ENCODE assay signal across 19 cellular contexts in the genomic region with DNA sequence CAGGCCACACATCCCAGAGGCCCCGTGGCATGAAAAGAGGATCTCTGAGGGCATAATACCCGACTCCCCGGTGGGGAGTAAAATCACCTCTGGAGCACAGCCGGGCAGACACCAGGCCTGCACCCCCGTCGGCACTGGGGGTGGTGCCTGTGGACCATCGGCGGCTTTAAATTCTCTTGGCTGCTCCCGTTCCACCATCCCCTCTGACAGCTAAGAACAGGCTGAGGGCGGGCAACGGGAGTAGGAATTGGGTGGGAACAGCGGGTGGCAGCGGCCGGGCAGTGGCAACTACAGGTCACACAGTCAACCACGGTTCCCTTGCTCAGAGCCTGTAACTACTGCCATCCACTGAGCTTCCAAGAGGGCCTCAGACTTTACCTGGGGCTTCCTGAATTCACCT. TPM values are rescaled to one million over a fixed set of nuclear protein-coding genes. Genes with fewer than 3 reads are reported as not detected.
A peak's percentile ranks its signal among the peaks of the same experiment; 100 is the strongest.
DNase-seq lines count a peak whose midpoint lies in the region; ATAC-seq and TF ChIP-seq lines count a peak whose summit lies in the region.
"Had no signal": no experiment of that assay in that cellular context is flagged by ENCODE, and none has a peak within 500 bp of the region (broad histone marks: within the 10 kb centered on the region; RNA-seq: fewer than 3 reads in every experiment).

No MANE protein-coding gene starts in this region.

- DNase-seq in right cardiac atrium (peak; percentile 1 to 43 (median 42)), left ventricle myocardium inferior (no peak), RWPE1 (ENCODE audit: low spot score) (no peak), neural crest cell (ENCODE audit: low read depth, low spot score) (no peak), foreskin fibroblast (no peak), foreskin keratinocyte (no peak)
- DNase-seq: C1 segment of cervical spinal cord; Calu3; CD4-positive, alpha-beta memory T cell; COR-L47; DMS53; DMS79 treated with DMSO at 0.1 percent for 48 hours; GOT3 had no signal

- CTCF ChIA-PET in RWPE1 (lab: Yijun Ruan, JAX): no interaction called here

- H3K4me3 Mint-ChIP-seq in neural crest cell: no peak overlapping the region
- H3K4me3 Mint-ChIP-seq: CD4-positive, alpha-beta memory T cell had no signal

- H3K36me3 ChIP-seq in left ventricle myocardium inferior: no peaks in the 10 kb centered on the region
- H3K36me3 ChIP-seq: HAP-1 had no signal

- WGBS in right cardiac atrium: 84% methylated on average over 15 of the region's 15 CpGs

- ATAC-seq in right cardiac atrium (no peak), foreskin keratinocyte (no peak), HG03108 (IDR thresholded peaks at IDR 0.05; ENCODE audit: unreplicated experiment) (no peak)

- H3K27me3 ChIP-seq in right cardiac atrium (ENCODE audit: control insufficient read depth, insufficient read depth): no peaks in the 10 kb centered on the region
- H3K27me3 ChIP-seq in left ventricle myocardium inferior (ENCODE audit: low read depth): no peaks in the 10 kb centered on the region
- no peaks in the 10 kb centered on the region for H3K27me3 ChIP-seq in foreskin keratinocyte

- H3K27me3 Mint-ChIP-seq in neural crest cell (ENCODE audit: low read depth): no peaks in the 10 kb centered on the region
- H3K27me3 Mint-ChIP-seq: CD4-positive, alpha-beta memory T cell had no signal

- H3K9me3 ChIP-seq in right cardiac atrium (ENCODE audit: control insufficient read depth, low read length) (no peaks in the 10 kb centered on the region), left ventricle myocardium inferior (replicated peaks) (no peaks in the 10 kb centered on the region)
- H3K9me3 ChIP-seq: HAP-1 had no signal

- H3K27ac Mint-ChIP-seq in neural crest cell (ENCODE audit: unreplicated experiment): peak overlapping the region; percentile 52

- POLR2A ChIA-PET in RWPE1 (lab: Yijun Ruan, JAX; ENCODE audit: low non-redundant PET): interaction anchor here (0.6 kb wide), 1 partner anchor 33 kb away, joined by 3 read pairs; no protein-coding TSS in a partner anchor

- intact Hi-C loops in right cardiac atrium (cut with DNase I) (no loop called here), left ventricle myocardium inferior (cut with micrococcal nuclease) (no loop called here)

- H3K4me1 ChIP-seq in right cardiac atrium (ENCODE audit: control insufficient read depth, insufficient read depth, low read length) (peaks cover 5% of the 10 kb centered on the region), left ventricle myocardium inferior (peaks cover 93% of the 10 kb centered on the region), foreskin keratinocyte (peaks cover 29% of the 10 kb centered on the region)
- H3K4me1 ChIP-seq: HAP-1 had no signal

- no peaks in the 10 kb centered on the region for H3K9me3 Mint-ChIP-seq in neural crest cell
- H3K9me3 Mint-ChIP-seq: CD4-positive, alpha-beta memory T cell had no signal

- TF ChIP-seq CTCF in left ventricle myocardium inferior (IDR thresholded peaks at IDR 0.05; ENCODE audit: borderline replicate concordance) (no peak), RWPE1 (conservative IDR thresholded peaks at IDR 0.05; ENCODE audit: low read depth) (no peak), neural crest cell (conservative IDR thresholded peaks at IDR 0.05) (no peak), foreskin fibroblast (IDR thresholded peaks at IDR 0.05; ENCODE audit: low read depth, low read length) (no peak), foreskin keratinocyte (conservative IDR thresholded peaks at IDR 0.05) (no peak)

- H3K27ac ChIP-seq in right cardiac atrium (ENCODE audit: low read length) (no peak overlapping the region), left ventricle myocardium inferior (replicated peaks) (no peak overlapping the region), RWPE1 (peak overlapping the region; percentile 14; the same call in 1 of the 2 replicates), foreskin keratinocyte (no peak overlapping the region)

- H3K4me3 ChIP-seq in right cardiac atrium (ENCODE audit: low read length) (no peak overlapping the region), left ventricle myocardium inferior (no peak overlapping the region), foreskin fibroblast (ENCODE audit: low read depth in 1 of 2, low read length in 2 of 2) (no peak overlapping the region)
- H3K4me3 ChIP-seq: HAP-1 had no signal

- H3K4me1 Mint-ChIP-seq in neural crest cell: no peaks in the 10 kb centered on the region

- no peaks in the 10 kb centered on the region for H3K36me3 Mint-ChIP-seq in neural crest cell (ENCODE audit: low read depth)

RNA-seq across cellular contexts. Expression of a gene that starts 40.2 kb away (rescaled TPM):
- total RNA-seq in right cardiac atrium (10 to 100 TPM; 35.0 to 45.0 (median 42.0) TPM), left ventricle myocardium inferior (49.5 TPM), neural crest cell (17.3 and 19.3 TPM in 2 replicates), foreskin keratinocyte (35.6 and 38.5 TPM in 2 replicates)
- polyA plus RNA-seq in right cardiac atrium (40.0 TPM), foreskin keratinocyte (30.6 and 36.5 TPM in 2 replicates)

RNA-seq across cellular contexts. Expression of a gene that starts 45.3 kb away (rescaled TPM):
- 10 to 100 TPM; 10.1 to 15.6 (median 12.3) TPM for total RNA-seq in right cardiac atrium
- 13.3 TPM for polyA plus RNA-seq in right cardiac atrium
- 15.3 TPM for total RNA-seq in left ventricle myocardium inferior
- total RNA-seq in neural crest cell: 8.4 and 10.1 TPM in 2 replicates
- total RNA-seq in foreskin keratinocyte: 0.71 and 0.88 TPM in 2 replicates
- 0.90 and 1.3 TPM in 2 replicates for polyA plus RNA-seq in foreskin keratinocyte

RNA-seq across cellular contexts. Expression of a gene that starts 58.3 kb away (rescaled TPM):
- total RNA-seq in right cardiac atrium (not detected), left ventricle myocardium inferior (not detected), neural crest cell (not detected in 2 replicates), foreskin keratinocyte (not detected in 2 replicates)
- polyA plus RNA-seq in right cardiac atrium (not detected), foreskin keratinocyte (not detected in 2 replicates)
- total RNA-seq: A172; A673; Calu3; CD4-positive, alpha-beta memory T cell; Daoy had no signal
- polyA plus RNA-seq: BJ had no signal

Comparison
In these comparisons a context has a peak if more than half of its experiments do, and no peak if none do; other contexts are left out.
1. DNase-seq: peak in right cardiac atrium (3 of 3); none in left ventricle myocardium inferior (single experiment), RWPE1 (single experiment), neural crest cell (single experiment), foreskin fibroblast (0 of 2) and foreskin keratinocyte (0 of 2).